Comparison of ENCODE assay signal across 9 cellular contexts in the genomic region with DNA sequence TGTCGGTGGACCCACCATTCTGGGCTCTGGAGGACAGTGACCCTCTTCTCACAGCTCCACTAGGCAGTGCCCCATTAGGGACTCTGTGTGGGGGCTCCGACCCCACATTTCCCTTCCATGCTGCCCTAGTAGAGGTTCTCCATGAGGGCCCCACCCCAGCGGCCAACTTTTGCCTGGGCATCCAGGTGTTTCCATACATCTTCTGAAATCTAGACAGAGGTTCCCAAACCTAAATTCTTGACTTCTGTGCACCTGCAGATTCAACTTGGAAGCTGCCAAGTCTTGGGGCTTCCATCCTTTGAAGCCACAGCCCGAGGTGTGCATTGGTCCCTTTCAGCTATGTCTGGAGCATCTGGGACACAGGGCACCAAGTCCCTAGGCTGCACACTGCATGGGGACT. TPM values are rescaled to one million over a fixed set of nuclear protein-coding genes. Genes with fewer than 3 reads are reported as not detected.
"Had no signal": no experiment of that assay in that cellular context is flagged by ENCODE, and none has a peak within 500 bp of the region (broad histone marks: within the 10 kb centered on the region; RNA-seq: fewer than 3 reads in every experiment).

No MANE protein-coding gene starts in this region.

RNA-seq across cellular contexts. Expression of gene HTR3B, which starts 25.1 kb away (rescaled TPM):
- total RNA-seq: OCI-LY7, PC-3, PC-9, Right ventricle myocardium inferior, Right ventricle myocardium superior, RPMI7951, SJCRH30, SJSA1 had no signal
- polyA plus RNA-seq: SK-N-SH had no signal
